ENCODE assay signal across 1 cellular context in genomic region chr13:31733709-31734108, GRCh38.
TF ChIP-seq lines count a peak whose summit lies in the region.

No MANE protein-coding gene starts in this region.

TF ChIP-seq in SK-N-SH treated with all-trans-retinoic acid at 6 μM for 48 hours, 23 proteins besides CTCF, POLR2A, EP300 and RAD21 (continued from another document):
- TF ChIP-seq, protein P1, sequence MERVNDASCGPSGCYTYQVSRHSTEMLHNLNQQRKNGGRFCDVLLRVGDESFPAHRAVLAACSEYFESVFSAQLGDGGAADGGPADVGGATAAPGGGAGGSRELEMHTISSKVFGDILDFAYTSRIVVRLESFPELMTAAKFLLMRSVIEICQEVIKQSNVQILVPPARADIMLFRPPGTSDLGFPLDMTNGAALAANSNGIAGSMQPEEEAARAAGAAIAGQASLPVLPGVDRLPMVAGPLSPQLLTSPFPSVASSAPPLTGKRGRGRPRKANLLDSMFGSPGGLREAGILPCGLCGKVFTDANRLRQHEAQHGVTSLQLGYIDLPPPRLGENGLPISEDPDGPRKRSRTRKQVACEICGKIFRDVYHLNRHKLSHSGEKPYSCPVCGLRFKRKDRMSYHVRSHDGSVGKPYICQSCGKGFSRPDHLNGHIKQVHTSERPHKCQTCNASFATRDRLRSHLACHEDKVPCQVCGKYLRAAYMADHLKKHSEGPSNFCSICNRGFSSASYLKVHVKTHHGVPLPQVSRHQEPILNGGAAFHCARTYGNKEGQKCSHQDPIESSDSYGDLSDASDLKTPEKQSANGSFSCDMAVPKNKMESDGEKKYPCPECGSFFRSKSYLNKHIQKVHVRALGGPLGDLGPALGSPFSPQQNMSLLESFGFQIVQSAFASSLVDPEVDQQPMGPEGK (CRISPR knock-in tag; IDR thresholded peaks at IDR 0.05; ENCODE audit: borderline replicate concordance) = no peak
- TF ChIP-seq POU6F1 (CRISPR knock-in tag; IDR thresholded peaks at IDR 0.05; ENCODE audit: borderline replicate concordance, low read depth) (no peak), ESRRG (CRISPR knock-in tag; IDR thresholded peaks at IDR 0.05) (no peak), SNAI2 (CRISPR knock-in tag; IDR thresholded peaks at IDR 0.05) (no peak), ZNF565 (CRISPR knock-in tag; conservative IDR thresholded peaks at IDR 0.05; ENCODE audit: low read depth) (no peak), ARNTL (CRISPR knock-in tag; IDR thresholded peaks at IDR 0.05; ENCODE audit: borderline replicate concordance, low read depth) (no peak), BACH2 (CRISPR knock-in tag; IDR thresholded peaks at IDR 0.05; ENCODE audit: borderline replicate concordance) (no peak), PPARA (CRISPR knock-in tag; IDR thresholded peaks at IDR 0.05; ENCODE audit: borderline replicate concordance) (no peak), ZFP3 (CRISPR knock-in tag; IDR thresholded peaks at IDR 0.05) (no peak), ISL1 (CRISPR knock-in tag; IDR thresholded peaks at IDR 0.05) (no peak)
- TF ChIP-seq, protein P2, sequence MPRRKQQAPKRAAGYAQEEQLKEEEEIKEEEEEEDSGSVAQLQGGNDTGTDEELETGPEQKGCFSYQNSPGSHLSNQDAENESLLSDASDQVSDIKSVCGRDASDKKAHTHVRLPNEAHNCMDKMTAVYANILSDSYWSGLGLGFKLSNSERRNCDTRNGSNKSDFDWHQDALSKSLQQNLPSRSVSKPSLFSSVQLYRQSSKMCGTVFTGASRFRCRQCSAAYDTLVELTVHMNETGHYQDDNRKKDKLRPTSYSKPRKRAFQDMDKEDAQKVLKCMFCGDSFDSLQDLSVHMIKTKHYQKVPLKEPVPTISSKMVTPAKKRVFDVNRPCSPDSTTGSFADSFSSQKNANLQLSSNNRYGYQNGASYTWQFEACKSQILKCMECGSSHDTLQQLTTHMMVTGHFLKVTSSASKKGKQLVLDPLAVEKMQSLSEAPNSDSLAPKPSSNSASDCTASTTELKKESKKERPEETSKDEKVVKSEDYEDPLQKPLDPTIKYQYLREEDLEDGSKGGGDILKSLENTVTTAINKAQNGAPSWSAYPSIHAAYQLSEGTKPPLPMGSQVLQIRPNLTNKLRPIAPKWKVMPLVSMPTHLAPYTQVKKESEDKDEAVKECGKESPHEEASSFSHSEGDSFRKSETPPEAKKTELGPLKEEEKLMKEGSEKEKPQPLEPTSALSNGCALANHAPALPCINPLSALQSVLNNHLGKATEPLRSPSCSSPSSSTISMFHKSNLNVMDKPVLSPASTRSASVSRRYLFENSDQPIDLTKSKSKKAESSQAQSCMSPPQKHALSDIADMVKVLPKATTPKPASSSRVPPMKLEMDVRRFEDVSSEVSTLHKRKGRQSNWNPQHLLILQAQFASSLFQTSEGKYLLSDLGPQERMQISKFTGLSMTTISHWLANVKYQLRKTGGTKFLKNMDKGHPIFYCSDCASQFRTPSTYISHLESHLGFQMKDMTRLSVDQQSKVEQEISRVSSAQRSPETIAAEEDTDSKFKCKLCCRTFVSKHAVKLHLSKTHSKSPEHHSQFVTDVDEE (CRISPR knock-in tag; IDR thresholded peaks at IDR 0.05) = no peak
